In the genomic region with DNA sequence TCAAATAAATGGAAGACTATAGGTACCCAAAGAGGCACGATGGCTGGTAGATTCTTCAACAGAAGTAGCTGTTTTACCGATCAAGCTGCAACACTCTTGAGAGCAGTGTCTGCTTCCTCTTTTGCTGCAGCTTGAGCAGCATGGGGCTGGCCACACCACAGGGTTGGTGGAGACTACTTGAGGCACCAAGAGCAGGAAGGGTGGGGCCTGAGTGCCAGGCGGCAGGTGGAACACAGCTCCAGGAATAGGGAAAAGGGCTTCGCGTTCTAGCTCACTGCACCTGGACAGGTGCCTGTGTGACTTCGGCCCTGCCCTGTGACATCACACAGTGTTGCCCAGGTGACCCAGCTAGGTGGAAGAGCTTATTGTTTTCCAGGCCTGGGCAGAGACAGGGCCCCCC, we compare ENCODE assay signal across 11 cellular contexts.
DNase-seq lines count a peak whose midpoint lies in the region; ATAC-seq lines count a peak whose summit lies in the region.
"Had no signal": no experiment of that assay in that cellular context is flagged by ENCODE, and none has a peak within 500 bp of the region (broad histone marks: within the 10 kb centered on the region; RNA-seq: fewer than 3 reads in every experiment).

Gene CCDC33 (plus strand): TSS at position 365 of the 400 bp plus-strand sequence. CDS start 394 bp downstream, outside the sequence.

- H3K27ac Mint-ChIP-seq in stimulated activated naive B cell treated with anti-CD40 and anti-IgM and Interleukin-4, amounts not matched to agents 10 μg/mL and 1 μg/mL and 100 μg/mL, for 72 hours, result no peak within 1 kb of the TSS
- H3K27ac Mint-ChIP-seq: immature natural killer cell; T-helper 1 cell treated with Interleukin-12 subunit alpha and Interleukin-12 subunit beta and Interleukin-4 antibody, amounts not matched to agents 30 μg/mL and 1 μg/mL, for 36 hours had no signal

- no peaks in the 10 kb centered on the region for H3K9me3 Mint-ChIP-seq in stimulated activated naive B cell treated with anti-CD40 and anti-IgM and Interleukin-4, amounts not matched to agents 10 μg/mL and 1 μg/mL and 100 μg/mL, for 72 hours
- H3K9me3 Mint-ChIP-seq: immature natural killer cell; T-helper 1 cell treated with Interleukin-12 subunit alpha and Interleukin-12 subunit beta and Interleukin-4 antibody, amounts not matched to agents 30 μg/mL and 1 μg/mL, for 36 hours had no signal

- DNase-seq in NCI-H1436 (lab: John Stamatoyannopoulos, UW) (peak; percentile 53), NCI-H1436 treated with DMSO at 0.1 percent for 48 hours (lab: John Stamatoyannopoulos, UW) (no peak), NCI-H187 (lab: John Stamatoyannopoulos, UW) (peak; percentile 79 to 83), SW480 (ENCODE audit: low spot score) (peak; percentile 79), HuH-7.5 (ENCODE audit: low spot score) (no peak), putamen (ENCODE audit: low spot score) (no peak)
- peak; percentile 11 for DNase-seq in stimulated activated naive B cell treated with anti-CD40 and anti-IgM and Interleukin-4, amounts not matched to agents 10 μg/mL and 1 μg/mL and 100 μg/mL, for 72 hours
- DNase-seq: brain microvascular endothelial cell, immature natural killer cell had no signal

- H3K4me1 Mint-ChIP-seq in stimulated activated naive B cell treated with anti-CD40 and anti-IgM and Interleukin-4, amounts not matched to agents 10 μg/mL and 1 μg/mL and 100 μg/mL, for 72 hours, result peaks cover 5% of the 10 kb centered on the region in 2 donors
- H3K4me1 Mint-ChIP-seq: immature natural killer cell had no signal

- H3K27me3 Mint-ChIP-seq in stimulated activated naive B cell treated with anti-CD40 and anti-IgM and Interleukin-4, amounts not matched to agents 10 μg/mL and 1 μg/mL and 100 μg/mL, for 72 hours, result peaks cover 6 to 12% of the 10 kb centered on the region in 2 donors

- H3K36me3 Mint-ChIP-seq in stimulated activated naive B cell treated with anti-CD40 and anti-IgM and Interleukin-4, amounts not matched to agents 10 μg/mL and 1 μg/mL and 100 μg/mL, for 72 hours, result no peaks in the 10 kb centered on the region
- H3K36me3 Mint-ChIP-seq: immature natural killer cell had no signal

- H3K4me3 Mint-ChIP-seq in stimulated activated naive B cell treated with anti-CD40 and anti-IgM and Interleukin-4, amounts not matched to agents 10 μg/mL and 1 μg/mL and 100 μg/mL, for 72 hours, result no peak within 1 kb of the TSS
- H3K4me3 Mint-ChIP-seq: immature natural killer cell; T-helper 1 cell treated with Interleukin-12 subunit alpha and Interleukin-12 subunit beta and Interleukin-4 antibody, amounts not matched to agents 30 μg/mL and 1 μg/mL, for 36 hours had no signal

- peak; percentile 98 for ATAC-seq in stimulated activated naive B cell treated with anti-CD40 and anti-IgM and Interleukin-4, amounts not matched to agents 10 μg/mL and 1 μg/mL and 100 μg/mL, for 72 hours (replicated peaks)
- ATAC-seq in GM21737 (IDR thresholded peaks at IDR 0.05; ENCODE audit: unreplicated experiment), result no peak

Comparison
In these comparisons a context has a peak if more than half of its experiments do, and no peak if none do; other contexts are left out.
1. DNase-seq: peak in NCI-H1436 (single experiment), NCI-H187 (2 of 2), SW480 (single experiment) and stimulated activated naive B cell treated with anti-CD40 and anti-IgM and Interleukin-4, amounts not matched to agents 10 μg/mL and 1 μg/mL and 100 μg/mL, for 72 hours (single experiment); none in NCI-H1436 treated with DMSO at 0.1 percent for 48 hours (single experiment), HuH-7.5 (single experiment) and putamen (single experiment).